In the genomic region with DNA sequence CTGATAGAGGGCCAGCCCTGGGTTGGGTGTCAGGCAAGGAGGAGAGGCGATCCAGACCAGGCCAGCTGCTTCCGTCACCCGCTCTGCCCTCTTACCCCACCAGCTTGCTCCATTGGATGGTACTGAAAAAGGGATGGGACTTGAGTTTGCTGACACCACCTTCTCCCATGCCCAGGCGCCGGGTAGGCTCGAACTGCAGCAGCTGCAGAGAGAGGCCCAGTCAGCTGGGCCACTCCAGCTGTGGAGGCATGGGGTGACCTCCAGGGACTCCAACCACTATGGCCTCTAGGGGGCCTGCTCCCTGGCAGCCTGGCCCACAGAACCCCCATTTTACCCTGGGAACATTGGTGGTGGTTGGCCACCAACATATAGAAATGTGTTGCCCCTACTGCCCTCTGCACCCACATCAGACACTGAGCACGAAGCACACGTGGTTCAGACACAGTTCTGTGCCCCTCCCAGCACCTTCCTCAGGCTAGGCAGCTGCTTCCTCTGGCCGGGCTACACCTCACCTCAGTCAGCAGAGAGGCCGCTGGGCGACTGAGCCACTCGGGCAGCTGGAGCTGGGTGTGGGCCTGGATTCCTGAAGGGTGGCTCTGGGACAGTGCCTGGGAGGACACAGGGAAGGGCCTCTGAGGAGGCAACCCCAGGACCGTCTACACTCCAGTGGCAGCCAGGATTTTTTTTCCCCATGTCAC, we compare ENCODE assay signal across 13 cellular contexts. TPM values are rescaled to one million over a fixed set of nuclear protein-coding genes. Genes with fewer than 3 reads are reported as not detected.
DNase-seq lines count a peak whose midpoint lies in the region; ATAC-seq and TF ChIP-seq lines count a peak whose summit lies in the region.
"Had no signal": no experiment of that assay in that cellular context is flagged by ENCODE, and none has a peak within 500 bp of the region (broad histone marks: within the 10 kb centered on the region; RNA-seq: fewer than 3 reads in every experiment).

No MANE protein-coding gene starts in this region.

- no peak overlapping the region for H3K27ac Mint-ChIP-seq in type B pancreatic cell
- no peak overlapping the region for H3K27ac Mint-ChIP-seq in Calu3 (ENCODE audit: unreplicated experiment)
- H3K27ac Mint-ChIP-seq: mesothelial cell of epicardium had no signal

- intact Hi-C loops in heart left ventricle (cut with DNase I) (loop anchor here in 3 of 10 donors (1.0 to 5.0 kb wide), 2 partner anchors 45 to 46 kb away; no protein-coding TSS in a partner anchor), Right ventricle myocardium inferior (cut with DNase I) (no loop called here), Calu3 (cut with micrococcal nuclease; ENCODE audit: unreplicated experiment) (loop anchor here (1.0 kb wide), 1 partner anchor 46 kb away; no protein-coding TSS in a partner anchor)

- H3K36me3 ChIP-seq in heart left ventricle (peaks cover 0 to 34% (median 28%) of the 10 kb centered on the region in 9 donors), SJCRH30 (peaks cover 7% of the 10 kb centered on the region; the same call in 1 of the 2 replicates)

- H3K9me3 ChIP-seq in heart left ventricle (no peaks in the 10 kb centered on the region), SJCRH30 (replicated peaks) (no peaks in the 10 kb centered on the region)

- H3K36me3 Mint-ChIP-seq in type B pancreatic cell = peaks cover 5% of the 10 kb centered on the region
- H3K36me3 Mint-ChIP-seq in Calu3 (ENCODE audit: insufficient read depth, unreplicated experiment) = peaks cover 25% of the 10 kb centered on the region

- TF ChIP-seq POLR2A in heart left ventricle (IDR thresholded peaks at IDR 0.05) = no peak

- H3K4me3 Mint-ChIP-seq in type B pancreatic cell (no peak overlapping the region), Calu3 (ENCODE audit: low read depth, unreplicated experiment) (no peak overlapping the region)
- H3K4me3 Mint-ChIP-seq: mesothelial cell of epicardium had no signal

- CTCF ChIA-PET in Calu3 (lab: Charles Lee) = interaction anchor here (1.2 kb wide), 1 partner anchor 46 kb away, joined by 3 read pairs; no protein-coding TSS in a partner anchor

- H3K4me3 ChIP-seq in heart left ventricle (no peak overlapping the region), SJCRH30 (no peak overlapping the region), foreskin fibroblast (ENCODE audit: low read depth in 1 of 2, low read length in 2 of 2) (no peak overlapping the region)

- 56 to 96% (median 66%) methylated on average over 5 to 13 of the region's 13 CpGs for WGBS in heart left ventricle, 4 donors

- H3K9me3 Mint-ChIP-seq in type B pancreatic cell = no peaks in the 10 kb centered on the region
- H3K9me3 Mint-ChIP-seq in Calu3 (ENCODE audit: low read depth, unreplicated experiment) = no peaks in the 10 kb centered on the region
- H3K9me3 Mint-ChIP-seq: IgD-negative memory B cell, mesothelial cell of epicardium had no signal

- no peaks in the 10 kb centered on the region for H3K27me3 ChIP-seq in heart left ventricle
- no peaks in the 10 kb centered on the region for H3K27me3 ChIP-seq in SJCRH30

- H3K27me3 Mint-ChIP-seq in type B pancreatic cell (no peaks in the 10 kb centered on the region), Calu3 (ENCODE audit: unreplicated experiment) (no peaks in the 10 kb centered on the region)
- H3K27me3 Mint-ChIP-seq: IgD-negative memory B cell had no signal

- BruUV-seq in Calu3 (replicated peaks; lab: Mats Ljungman, UMichigan) = no TSS peak

- TF ChIP-seq CTCF in heart left ventricle (IDR thresholded peaks at IDR 0.05) (peak in 2 of 12 donors; percentile 19 to 28), foreskin fibroblast (IDR thresholded peaks at IDR 0.05; ENCODE audit: low read depth, low read length) (peak; percentile 7), type B pancreatic cell (conservative IDR thresholded peaks at IDR 0.05) (peak; percentile 48), Calu3 (IDR thresholded peaks at IDR 0.05; ENCODE audit: unreplicated experiment) (no peak)

- H3K4me1 ChIP-seq in heart left ventricle (peaks cover 11 to 53% (median 38%) of the 10 kb centered on the region in 12 donors), SJCRH30 (peaks cover 12% of the 10 kb centered on the region; the same call in 1 of the 2 replicates)

- peaks cover 4% of the 10 kb centered on the region for H3K4me1 Mint-ChIP-seq in type B pancreatic cell (ENCODE audit: unreplicated experiment)
- peaks cover 10% of the 10 kb centered on the region for H3K4me1 Mint-ChIP-seq in Calu3 (ENCODE audit: low read depth, unreplicated experiment)
- H3K4me1 Mint-ChIP-seq: mesothelial cell of epicardium had no signal

- ATAC-seq in heart left ventricle = peak; percentile 4 to 44 (median 15)
- no peak for ATAC-seq in Right ventricle myocardium inferior

- peak overlapping the region in 3 of 12 donors; percentile 14 to 30 (median 24) for H3K27ac ChIP-seq in heart left ventricle
- H3K27ac ChIP-seq in SJCRH30 = no peak overlapping the region

- DNase-seq in heart left ventricle = no peak
- no peak for DNase-seq in Right ventricle myocardium inferior (ENCODE audit: missing footprints)
- DNase-seq in SJCRH30 = peak; percentile 44
- DNase-seq in foreskin fibroblast = no peak
- DNase-seq in type B pancreatic cell (ENCODE audit: extremely low spot score, unreplicated experiment) = no peak
- no peak for DNase-seq in Calu3
- no peak for DNase-seq in hippocampal formation (lab: John Stamatoyannopoulos, UW)
- DNase-seq in NCI-H1048 (lab: John Stamatoyannopoulos, UW) = no peak
- DNase-seq: NCI-H526 treated with DMSO at 0.1 percent for 48 hours had no signal

RNA-seq across cellular contexts. Expression of a gene that starts 16.0 kb away (rescaled TPM):
- total RNA-seq in heart left ventricle (10 to 100 TPM in 8 of 9 donors, 1 to 10 TPM in 1; 8.3 to 26.8 (median 17.8) TPM), Right ventricle myocardium inferior (19.1 TPM), type B pancreatic cell (ENCODE audit: low replicate concordance) (5.3 and 7.5 TPM in 2 replicates), Calu3 (2022) (16.4 and 18.5 TPM in 2 replicates)
- polyA plus RNA-seq in heart left ventricle = 10 to 100 TPM; 12.0 to 18.6 TPM
- 1.8 TPM in 2 replicates for total RNA-seq in SJCRH30 (2014; rRNA removed; shearing (Covaris generic))

RNA-seq across cellular contexts. Expression of a gene that starts 25.4 kb away (rescaled TPM):
- total RNA-seq in heart left ventricle (100 to 1,000 TPM; 152 to 251 (median 209) TPM), Right ventricle myocardium inferior (213 TPM), type B pancreatic cell (ENCODE audit: low replicate concordance) (97.2 and 114 TPM in 2 replicates), Calu3 (2022) (84.2 and 89.1 TPM in 2 replicates)
- 100 to 1,000 TPM in 1 of 2 donors, 10 to 100 TPM in 1; 75.7 to 159 TPM for polyA plus RNA-seq in heart left ventricle
- 41.6 and 49.8 TPM in 2 replicates for total RNA-seq in SJCRH30 (2014; rRNA removed; shearing (Covaris generic))

RNA-seq across cellular contexts. Expression of a gene that starts 31.1 kb away (rescaled TPM):
- total RNA-seq in heart left ventricle (not detected), Right ventricle myocardium inferior (not detected), type B pancreatic cell (ENCODE audit: low replicate concordance) (not detected in 2 replicates), Calu3 (2022) (not detected in 2 replicates)
- polyA plus RNA-seq in heart left ventricle = not detected
- total RNA-seq in SJCRH30 (2014; rRNA removed; shearing (Covaris generic)) = not detected in 2 replicates
- total RNA-seq: mesothelial cell of epicardium, temporal lobe had no signal
- polyA plus RNA-seq: adipose tissue, IgD-negative memory B cell had no signal

RNA-seq across cellular contexts. Expression of a gene that starts 48.3 kb away (rescaled TPM):
- total RNA-seq in heart left ventricle (10 to 100 TPM in 2 of 9 donors, 1 to 10 TPM in 7; 4.1 to 30.4 (median 5.9) TPM), Right ventricle myocardium inferior (6.5 TPM), type B pancreatic cell (ENCODE audit: low replicate concordance) (8.4 and 16.8 TPM in 2 replicates), Calu3 (2022) (1.2 and 2.1 TPM in 2 replicates)
- polyA plus RNA-seq in heart left ventricle = 1 to 10 TPM; 5.0 to 9.7 TPM
- total RNA-seq in SJCRH30 (2014; rRNA removed; shearing (Covaris generic)) = 115 and 120 TPM in 2 replicates
- polyA plus RNA-seq: IgD-negative memory B cell had no signal

Comparison
In these comparisons a context has a peak if more than half of its experiments do, and no peak if none do; other contexts are left out.
1. DNase-seq: peak in SJCRH30 (2 of 2); none in heart left ventricle (0 of 5), Right ventricle myocardium inferior (single experiment), foreskin fibroblast (0 of 2), type B pancreatic cell (single experiment), Calu3 (single experiment), hippocampal formation (0 of 2) and NCI-H1048 (single experiment).